In the genomic region with DNA sequence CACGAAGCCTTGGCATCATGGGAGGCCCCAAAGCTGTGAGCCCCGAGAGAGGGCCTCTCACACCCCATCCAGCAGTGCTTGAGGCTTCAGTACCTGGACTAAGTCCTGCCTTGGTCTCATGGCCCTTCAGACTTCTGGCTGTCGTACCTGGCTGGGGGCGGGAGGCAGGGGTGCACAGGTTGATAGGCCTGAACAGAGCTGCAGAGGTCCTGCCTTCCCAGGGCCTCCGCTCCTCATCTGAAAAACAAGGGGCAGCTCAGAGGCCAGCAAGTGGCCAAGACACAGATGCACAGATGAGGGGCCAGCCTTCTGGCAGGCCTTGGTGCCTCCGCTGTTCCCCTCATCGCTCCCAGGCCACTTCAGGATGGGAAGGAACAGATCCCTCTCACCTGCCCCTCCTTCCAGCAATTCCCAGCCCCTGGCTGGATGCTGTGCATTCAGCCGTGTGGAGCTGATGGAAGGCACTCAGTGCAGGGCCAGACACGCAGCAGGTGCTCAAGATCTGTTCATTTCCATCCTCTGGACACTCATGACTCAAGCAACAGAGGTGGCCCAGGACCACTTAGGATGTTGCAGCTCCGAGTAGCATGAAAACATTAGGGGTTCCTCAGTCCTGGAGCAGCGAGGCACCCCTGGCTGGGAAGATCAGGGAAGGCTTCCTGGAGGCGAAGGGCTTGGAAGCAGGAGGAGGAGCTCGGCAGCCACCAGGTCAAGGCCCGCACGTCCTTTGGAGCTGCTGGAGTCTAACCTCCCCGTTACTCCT, we compare ENCODE assay signal across 1 cellular context.
TF ChIP-seq lines count a peak whose summit lies in the region.

No MANE protein-coding gene starts in this region.

TF ChIP-seq in endothelial cell of umbilical vein, 7 proteins besides CTCF, POLR2A, EP300 and RAD21:
- no peak for TF ChIP-seq JUN (IDR thresholded peaks at IDR 0.05; ENCODE audit: borderline replicate concordance, insufficient read depth, insufficient read length, low read depth)
- TF ChIP-seq GATA2 (IDR thresholded peaks at IDR 0.05; ENCODE audit: insufficient read depth, insufficient read length, low read depth, low read length) = no peak
- TF ChIP-seq FOS (IDR thresholded peaks at IDR 0.05; ENCODE audit: borderline replicate concordance, insufficient read depth, low read length) = no peak
- TF ChIP-seq, protein P1, sequence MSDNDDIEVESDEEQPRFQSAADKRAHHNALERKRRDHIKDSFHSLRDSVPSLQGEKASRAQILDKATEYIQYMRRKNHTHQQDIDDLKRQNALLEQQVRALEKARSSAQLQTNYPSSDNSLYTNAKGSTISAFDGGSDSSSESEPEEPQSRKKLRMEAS (IDR thresholded peaks at IDR 0.05; ENCODE audit: insufficient read depth, insufficient read length) = no peak
- TF ChIP-seq POLR2AphosphoS5 (IDR thresholded peaks at IDR 0.05; ENCODE audit: insufficient read depth, low read depth, low read length) = no peak
- no peak for TF ChIP-seq MYC (IDR thresholded peaks at IDR 0.05; ENCODE audit: low read depth, low read length)
- TF ChIP-seq EZH2 (IDR thresholded peaks at IDR 0.05; ENCODE audit: borderline replicate concordance, low read depth, low read length, severe bottlenecking) = no peak
